8 cellular contexts compared by ENCODE assay signal in genomic region chr3:37308247-37308646, GRCh38.
DNase-seq lines count a peak whose midpoint lies in the region; ATAC-seq and TF ChIP-seq lines count a peak whose summit lies in the region.

No MANE protein-coding gene starts in this region.

- H3K36me3 Mint-ChIP-seq in mesothelial cell of epicardium = peaks cover 8% of the 10 kb centered on the region

- H3K36me3 ChIP-seq in DND-41 (ENCODE audit: insufficient read depth, low read length) = peaks cover 17% of the 10 kb centered on the region; the same call in 1 of the 2 replicates

- no peaks in the 10 kb centered on the region for H3K27me3 ChIP-seq in DND-41 (ENCODE audit: insufficient read depth, low read length, poor library complexity)

- no peak overlapping the region for H3K4me3 ChIP-seq in DND-41 (ENCODE audit: low read depth in 1 of 2, low read length in 2 of 2)
- no peak overlapping the region for H3K4me3 ChIP-seq in astrocyte of the spinal cord (ENCODE audit: low read depth, low read length)

- no peak overlapping the region for H2AFZ ChIP-seq in DND-41 (ENCODE audit: low read depth, low read length)

- H3K27me3 Mint-ChIP-seq in mesothelial cell of epicardium (ENCODE audit: low read depth) = no peaks in the 10 kb centered on the region

- no peak overlapping the region for H3K27ac ChIP-seq in DND-41 (ENCODE audit: low read length)

- ATAC-seq in DND-41 (ENCODE audit: insufficient read depth, low read depth) (peak; percentile 70), HG02759 (IDR thresholded peaks at IDR 0.05; ENCODE audit: unreplicated experiment) (no peak), GM18868 (IDR thresholded peaks at IDR 0.05; ENCODE audit: unreplicated experiment) (no peak)

- H3K79me2 ChIP-seq in DND-41 (ENCODE audit: insufficient read depth, low read length) = no peaks in the 10 kb centered on the region

- H3K9ac ChIP-seq in DND-41 (ENCODE audit: low read depth, low read length) = no peak overlapping the region

- H3K4me2 ChIP-seq in DND-41 (ENCODE audit: insufficient read depth, low read length) = no peak overlapping the region

- H3K27ac Mint-ChIP-seq in mesothelial cell of epicardium = no peak overlapping the region

- no peak for DNase-seq in DND-41
- DNase-seq in LHCN-M2 (ENCODE audit: low read depth) = peak; percentile 46
- peak; percentile 49 for DNase-seq in astrocyte of the spinal cord (ENCODE audit: low read depth, low spot score)
- no peak for DNase-seq in mesothelial cell of epicardium (ENCODE audit: low spot score in 2 of 2, unreplicated experiment in 2 of 2)
- no peak for DNase-seq in posterior vena cava (ENCODE audit: low spot score)
- no peak for DNase-seq in effector CD8-positive, alpha-beta T cell (lab: John Stamatoyannopoulos, UW)

- H3K4me1 ChIP-seq in DND-41 (ENCODE audit: insufficient read depth, low read length) = no peaks in the 10 kb centered on the region

- intact Hi-C loops in posterior vena cava (cut with DNase I) = no loop called here

- in situ Hi-C loops in astrocyte of the spinal cord (cut with HindIII; ENCODE audit: low sequenced_read_pairs) = no loop called here

- H3K4me3 Mint-ChIP-seq in mesothelial cell of epicardium = no peak overlapping the region

- no peaks in the 10 kb centered on the region for H3K9me3 Mint-ChIP-seq in mesothelial cell of epicardium

- no peaks in the 10 kb centered on the region for H4K20me1 ChIP-seq in DND-41 (ENCODE audit: insufficient read depth, low read length)

- no peaks in the 10 kb centered on the region for H3K9me3 ChIP-seq in DND-41 (ENCODE audit: insufficient read depth, low read length, severe bottlenecking)

- peaks cover 15% of the 10 kb centered on the region for H3K4me1 Mint-ChIP-seq in mesothelial cell of epicardium

- TF ChIP-seq CTCF in DND-41 (IDR thresholded peaks at IDR 0.05; ENCODE audit: borderline replicate concordance, extremely low read depth, low read length, poor library complexity, severe bottlenecking) (peak; percentile 66), astrocyte of the spinal cord (IDR thresholded peaks at IDR 0.05; ENCODE audit: low read depth, low read length) (peak; percentile 39), mesothelial cell of epicardium (IDR thresholded peaks at IDR 0.05; ENCODE audit: unreplicated experiment) (peak; percentile 67)

Comparison
In these comparisons a context has a peak if more than half of its experiments do, and no peak if none do; other contexts are left out.
1. DNase-seq: peak in LHCN-M2 (single experiment) and astrocyte of the spinal cord (single experiment); none in DND-41 (single experiment), mesothelial cell of epicardium (0 of 2), posterior vena cava (single experiment) and effector CD8-positive, alpha-beta T cell (single experiment).
2. Peak in every context shown above with its lines, with median percentiles within 50 percentile points of each other: CTCF ChIP-seq.